Comparison of ENCODE assay signal across 1 cellular context in the genomic region with DNA sequence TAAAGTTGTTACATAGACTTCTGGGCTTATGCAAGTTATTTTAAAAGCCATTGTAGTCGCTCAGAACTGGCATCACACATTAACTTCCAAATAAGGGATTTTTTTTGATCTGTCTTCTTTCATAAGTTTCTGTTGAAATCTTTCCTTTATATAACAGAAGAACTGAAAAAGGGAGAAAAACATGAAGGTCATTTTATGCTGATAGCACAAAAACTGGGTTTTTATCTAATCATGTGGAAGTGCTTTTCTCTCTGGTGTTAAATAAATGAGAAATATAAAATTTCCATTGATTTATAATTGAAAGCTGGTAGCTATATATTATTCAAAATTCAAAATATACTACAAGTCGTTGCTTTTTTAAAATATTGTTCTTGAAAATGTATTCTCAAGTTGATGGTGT.
TF ChIP-seq lines count a peak whose summit lies in the region.

No MANE protein-coding gene starts in this region.

TF ChIP-seq in HepG2, 621 proteins besides CTCF, POLR2A, EP300 and RAD21 (continued from another document):
- TF ChIP-seq GFI1 (CRISPR knock-in tag; IDR thresholded peaks at IDR 0.05; ENCODE audit: borderline replicate concordance): no peak
TF ChIP-seq in HepG2: peak in this region for 2.
